In the genomic region with DNA sequence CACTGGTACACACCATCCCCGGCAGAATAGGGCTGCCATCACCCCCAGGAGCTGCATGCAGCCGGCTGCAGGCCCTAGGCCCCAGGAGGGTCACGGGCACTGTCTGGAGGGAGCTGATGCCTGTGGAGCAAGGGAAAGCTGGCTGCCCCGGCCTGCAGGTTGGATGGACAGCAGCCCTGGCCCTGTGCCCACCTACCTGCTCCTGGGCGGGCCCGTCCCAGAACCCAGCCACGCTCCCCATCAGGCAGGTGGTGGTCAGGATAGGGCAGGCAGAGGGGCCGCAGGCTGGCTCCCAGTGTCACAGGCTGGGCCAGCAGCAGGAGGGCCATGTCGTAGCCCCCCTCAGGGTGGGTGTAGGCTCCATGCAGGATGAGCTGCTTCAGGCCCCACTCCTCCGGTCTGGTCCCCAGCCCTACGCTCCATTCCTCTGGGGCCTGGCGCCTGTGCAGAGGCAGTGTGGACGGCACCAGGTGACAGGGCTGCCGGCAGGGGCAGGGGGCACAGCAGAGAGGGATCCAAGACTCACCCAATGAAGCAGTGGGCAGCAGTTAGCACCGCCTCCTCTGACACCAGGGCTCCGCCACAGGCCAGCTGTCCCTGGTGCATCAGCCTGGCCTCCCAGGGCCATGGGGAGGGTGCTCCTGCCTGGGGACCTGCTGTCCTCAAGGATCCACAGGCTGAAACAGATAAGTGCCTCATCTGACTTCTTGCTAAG, we compare ENCODE assay signal across 3 cellular contexts.
TF ChIP-seq lines count a peak whose summit lies in the region.

No MANE protein-coding gene starts in this region.

TF ChIP-seq in SK-N-SH treated with all-trans-retinoic acid at 6 μM for 48 hours, 23 proteins besides CTCF, POLR2A, EP300 and RAD21 (continues in another document):
- no peak for TF ChIP-seq OSR1 (CRISPR knock-in tag; IDR thresholded peaks at IDR 0.05)
- TF ChIP-seq ZNF8 (CRISPR knock-in tag; IDR thresholded peaks at IDR 0.05) = no peak
- no peak for TF ChIP-seq ZNF70 (CRISPR knock-in tag; IDR thresholded peaks at IDR 0.05)
- no peak for TF ChIP-seq SNAI2 (CRISPR knock-in tag; IDR thresholded peaks at IDR 0.05)
- TF ChIP-seq, protein P1, sequence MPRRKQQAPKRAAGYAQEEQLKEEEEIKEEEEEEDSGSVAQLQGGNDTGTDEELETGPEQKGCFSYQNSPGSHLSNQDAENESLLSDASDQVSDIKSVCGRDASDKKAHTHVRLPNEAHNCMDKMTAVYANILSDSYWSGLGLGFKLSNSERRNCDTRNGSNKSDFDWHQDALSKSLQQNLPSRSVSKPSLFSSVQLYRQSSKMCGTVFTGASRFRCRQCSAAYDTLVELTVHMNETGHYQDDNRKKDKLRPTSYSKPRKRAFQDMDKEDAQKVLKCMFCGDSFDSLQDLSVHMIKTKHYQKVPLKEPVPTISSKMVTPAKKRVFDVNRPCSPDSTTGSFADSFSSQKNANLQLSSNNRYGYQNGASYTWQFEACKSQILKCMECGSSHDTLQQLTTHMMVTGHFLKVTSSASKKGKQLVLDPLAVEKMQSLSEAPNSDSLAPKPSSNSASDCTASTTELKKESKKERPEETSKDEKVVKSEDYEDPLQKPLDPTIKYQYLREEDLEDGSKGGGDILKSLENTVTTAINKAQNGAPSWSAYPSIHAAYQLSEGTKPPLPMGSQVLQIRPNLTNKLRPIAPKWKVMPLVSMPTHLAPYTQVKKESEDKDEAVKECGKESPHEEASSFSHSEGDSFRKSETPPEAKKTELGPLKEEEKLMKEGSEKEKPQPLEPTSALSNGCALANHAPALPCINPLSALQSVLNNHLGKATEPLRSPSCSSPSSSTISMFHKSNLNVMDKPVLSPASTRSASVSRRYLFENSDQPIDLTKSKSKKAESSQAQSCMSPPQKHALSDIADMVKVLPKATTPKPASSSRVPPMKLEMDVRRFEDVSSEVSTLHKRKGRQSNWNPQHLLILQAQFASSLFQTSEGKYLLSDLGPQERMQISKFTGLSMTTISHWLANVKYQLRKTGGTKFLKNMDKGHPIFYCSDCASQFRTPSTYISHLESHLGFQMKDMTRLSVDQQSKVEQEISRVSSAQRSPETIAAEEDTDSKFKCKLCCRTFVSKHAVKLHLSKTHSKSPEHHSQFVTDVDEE (CRISPR knock-in tag; IDR thresholded peaks at IDR 0.05) = no peak
- no peak for TF ChIP-seq ZFP3 (CRISPR knock-in tag; IDR thresholded peaks at IDR 0.05)
- TF ChIP-seq, protein P2, sequence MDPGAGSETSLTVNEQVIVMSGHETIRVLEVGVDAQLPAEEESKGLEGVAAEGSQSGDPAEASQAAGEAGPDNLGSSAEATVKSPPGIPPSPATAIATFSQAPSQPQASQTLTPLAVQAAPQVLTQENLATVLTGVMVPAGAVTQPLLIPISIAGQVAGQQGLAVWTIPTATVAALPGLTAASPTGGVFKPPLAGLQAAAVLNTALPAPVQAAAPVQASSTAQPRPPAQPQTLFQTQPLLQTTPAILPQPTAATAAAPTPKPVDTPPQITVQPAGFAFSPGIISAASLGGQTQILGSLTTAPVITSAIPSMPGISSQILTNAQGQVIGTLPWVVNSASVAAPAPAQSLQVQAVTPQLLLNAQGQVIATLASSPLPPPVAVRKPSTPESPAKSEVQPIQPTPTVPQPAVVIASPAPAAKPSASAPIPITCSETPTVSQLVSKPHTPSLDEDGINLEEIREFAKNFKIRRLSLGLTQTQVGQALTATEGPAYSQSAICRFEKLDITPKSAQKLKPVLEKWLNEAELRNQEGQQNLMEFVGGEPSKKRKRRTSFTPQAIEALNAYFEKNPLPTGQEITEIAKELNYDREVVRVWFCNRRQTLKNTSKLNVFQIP (CRISPR knock-in tag; IDR thresholded peaks at IDR 0.05; ENCODE audit: borderline replicate concordance, low read depth) = no peak
- TF ChIP-seq, protein P3, sequence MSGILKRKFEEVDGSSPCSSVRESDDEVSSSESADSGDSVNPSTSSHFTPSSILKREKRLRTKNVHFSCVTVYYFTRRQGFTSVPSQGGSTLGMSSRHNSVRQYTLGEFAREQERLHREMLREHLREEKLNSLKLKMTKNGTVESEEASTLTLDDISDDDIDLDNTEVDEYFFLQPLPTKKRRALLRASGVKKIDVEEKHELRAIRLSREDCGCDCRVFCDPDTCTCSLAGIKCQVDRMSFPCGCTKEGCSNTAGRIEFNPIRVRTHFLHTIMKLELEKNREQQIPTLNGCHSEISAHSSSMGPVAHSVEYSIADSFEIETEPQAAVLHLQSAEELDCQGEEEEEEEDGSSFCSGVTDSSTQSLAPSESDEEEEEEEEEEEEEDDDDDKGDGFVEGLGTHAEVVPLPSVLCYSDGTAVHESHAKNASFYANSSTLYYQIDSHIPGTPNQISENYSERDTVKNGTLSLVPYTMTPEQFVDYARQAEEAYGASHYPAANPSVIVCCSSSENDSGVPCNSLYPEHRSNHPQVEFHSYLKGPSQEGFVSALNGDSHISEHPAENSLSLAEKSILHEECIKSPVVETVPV (CRISPR knock-in tag; IDR thresholded peaks at IDR 0.05) = no peak
- TF ChIP-seq TOX (CRISPR knock-in tag; IDR thresholded peaks at IDR 0.05; ENCODE audit: borderline replicate concordance) = no peak
- TF ChIP-seq ZNF565 (CRISPR knock-in tag; conservative IDR thresholded peaks at IDR 0.05; ENCODE audit: low read depth) = no peak
- TF ChIP-seq ESRRG (CRISPR knock-in tag; IDR thresholded peaks at IDR 0.05) = no peak

TF ChIP-seq in SK-N-SH, 30 proteins besides CTCF, POLR2A, EP300 and RAD21:
- TF ChIP-seq SIN3A (IDR thresholded peaks at IDR 0.05; ENCODE audit: borderline replicate concordance, low read depth, low read length) = no peak
- no peak for TF ChIP-seq RXRA (IDR thresholded peaks at IDR 0.05; ENCODE audit: borderline replicate concordance, low read depth)
- TF ChIP-seq EZH2phosphoT487 (IDR thresholded peaks at IDR 0.05; ENCODE audit: borderline replicate concordance, low read depth) = no peak
- TF ChIP-seq, protein P4, sequence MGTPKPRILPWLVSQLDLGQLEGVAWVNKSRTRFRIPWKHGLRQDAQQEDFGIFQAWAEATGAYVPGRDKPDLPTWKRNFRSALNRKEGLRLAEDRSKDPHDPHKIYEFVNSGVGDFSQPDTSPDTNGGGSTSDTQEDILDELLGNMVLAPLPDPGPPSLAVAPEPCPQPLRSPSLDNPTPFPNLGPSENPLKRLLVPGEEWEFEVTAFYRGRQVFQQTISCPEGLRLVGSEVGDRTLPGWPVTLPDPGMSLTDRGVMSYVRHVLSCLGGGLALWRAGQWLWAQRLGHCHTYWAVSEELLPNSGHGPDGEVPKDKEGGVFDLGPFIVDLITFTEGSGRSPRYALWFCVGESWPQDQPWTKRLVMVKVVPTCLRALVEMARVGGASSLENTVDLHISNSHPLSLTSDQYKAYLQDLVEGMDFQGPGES (IDR thresholded peaks at IDR 0.05; ENCODE audit: low read depth, low read length) = no peak
- no peak for TF ChIP-seq MEF2A (IDR thresholded peaks at IDR 0.05; ENCODE audit: borderline replicate concordance, low read depth)
- TF ChIP-seq CHD2 (IDR thresholded peaks at IDR 0.05; ENCODE audit: low read length, partially characterized antibody) = no peak
- TF ChIP-seq TCF12 (IDR thresholded peaks at IDR 0.05) = no peak
- TF ChIP-seq FOXJ3 (CRISPR knock-in tag; IDR thresholded peaks at IDR 0.05) = no peak
- no peak for TF ChIP-seq RFX5 (IDR thresholded peaks at IDR 0.05; ENCODE audit: low read length)
- no peak for TF ChIP-seq NFIC (IDR thresholded peaks at IDR 0.05; ENCODE audit: borderline replicate concordance)
- TF ChIP-seq FOSL2 (IDR thresholded peaks at IDR 0.05; ENCODE audit: borderline replicate concordance, low read depth) = no peak
- TF ChIP-seq, protein P5, sequence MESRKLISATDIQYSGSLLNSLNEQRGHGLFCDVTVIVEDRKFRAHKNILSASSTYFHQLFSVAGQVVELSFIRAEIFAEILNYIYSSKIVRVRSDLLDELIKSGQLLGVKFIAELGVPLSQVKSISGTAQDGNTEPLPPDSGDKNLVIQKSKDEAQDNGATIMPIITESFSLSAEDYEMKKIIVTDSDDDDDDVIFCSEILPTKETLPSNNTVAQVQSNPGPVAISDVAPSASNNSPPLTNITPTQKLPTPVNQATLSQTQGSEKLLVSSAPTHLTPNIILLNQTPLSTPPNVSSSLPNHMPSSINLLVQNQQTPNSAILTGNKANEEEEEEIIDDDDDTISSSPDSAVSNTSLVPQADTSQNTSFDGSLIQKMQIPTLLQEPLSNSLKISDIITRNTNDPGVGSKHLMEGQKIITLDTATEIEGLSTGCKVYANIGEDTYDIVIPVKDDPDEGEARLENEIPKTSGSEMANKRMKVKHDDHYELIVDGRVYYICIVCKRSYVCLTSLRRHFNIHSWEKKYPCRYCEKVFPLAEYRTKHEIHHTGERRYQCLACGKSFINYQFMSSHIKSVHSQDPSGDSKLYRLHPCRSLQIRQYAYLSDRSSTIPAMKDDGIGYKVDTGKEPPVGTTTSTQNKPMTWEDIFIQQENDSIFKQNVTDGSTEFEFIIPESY (IDR thresholded peaks at IDR 0.05; ENCODE audit: borderline replicate concordance, low read depth) = no peak
- no peak for TF ChIP-seq TAF1 (IDR thresholded peaks at IDR 0.05; ENCODE audit: borderline replicate concordance, low read depth, low read length)

TF ChIP-seq in H1, 55 proteins besides CTCF, POLR2A, EP300 and RAD21:
- TF ChIP-seq ASH2L (IDR thresholded peaks at IDR 0.05; ENCODE audit: low read length) (no peak), POLR2AphosphoS5 (IDR thresholded peaks at IDR 0.05; ENCODE audit: low read depth, low read length) (no peak; the same call in 1 of the 2 replicates), RNF2 (IDR thresholded peaks at IDR 0.05; ENCODE audit: borderline replicate concordance, low read depth, low read length, missing control alignments, poor library complexity, severe bottlenecking) (no peak), JUND (IDR thresholded peaks at IDR 0.05; ENCODE audit: low read length) (no peak)
- TF ChIP-seq, protein P6, sequence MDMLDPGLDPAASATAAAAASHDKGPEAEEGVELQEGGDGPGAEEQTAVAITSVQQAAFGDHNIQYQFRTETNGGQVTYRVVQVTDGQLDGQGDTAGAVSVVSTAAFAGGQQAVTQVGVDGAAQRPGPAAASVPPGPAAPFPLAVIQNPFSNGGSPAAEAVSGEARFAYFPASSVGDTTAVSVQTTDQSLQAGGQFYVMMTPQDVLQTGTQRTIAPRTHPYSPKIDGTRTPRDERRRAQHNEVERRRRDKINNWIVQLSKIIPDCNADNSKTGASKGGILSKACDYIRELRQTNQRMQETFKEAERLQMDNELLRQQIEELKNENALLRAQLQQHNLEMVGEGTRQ (IDR thresholded peaks at IDR 0.05; ENCODE audit: low read length) = no peak
TF ChIP-seq in H1: peak in this region for 0.
